1 cellular context compared by ENCODE assay signal in genomic region chr7:99143853-99144672, GRCh38.
TF ChIP-seq lines count a peak whose summit lies in the region.

TSS of gene SMURF1 (minus strand) at chr7:99144108. CDS start at chr7:99143780, 328 bp downstream.

TF ChIP-seq in K562, 482 proteins besides CTCF, POLR2A, EP300 and RAD21 (continued from another document and continues in another):
- TF ChIP-seq ZBTB11 (CRISPR knock-in tag; IDR thresholded peaks at IDR 0.05) (peak in 1 of 3 experiments; percentile 91; a peak in 2 of 6 replicates), ZNF766 (CRISPR knock-in tag; conservative IDR thresholded peaks at IDR 0.05) (peak; percentile 98), RBM14 (IDR thresholded peaks at IDR 0.05; ENCODE audit: borderline replicate concordance, insufficient read depth, low read depth, low read length) (no peak), ZBTB7A (IDR thresholded peaks at IDR 0.05; ENCODE audit: borderline replicate concordance, control insufficient read depth, low read depth, low read length) (peak; percentile 95), NFE2 (IDR thresholded peaks at IDR 0.05; ENCODE audit: low read depth) (no peak), MECOM (CRISPR knock-in tag; IDR thresholded peaks at IDR 0.05) (no peak), LARP7 (IDR thresholded peaks at IDR 0.05) (no peak), PTTG1 (tag; IDR thresholded peaks at IDR 0.05; ENCODE audit: low read depth) (no peak), SUPT5H (IDR thresholded peaks at IDR 0.05) (peak; percentile 87), ZFX (CRISPR knock-in tag; IDR thresholded peaks at IDR 0.05) (peak; percentile 89), SMAD4 (CRISPR knock-in tag; conservative IDR thresholded peaks at IDR 0.05) (peak; percentile 72), ZNF639 (CRISPR knock-in tag; conservative IDR thresholded peaks at IDR 0.05 in 1 of 2, IDR thresholded peaks at IDR 0.05 in 1 of 2) (peak in 1 of 2 experiments; percentile 96; a peak in 2 of 4 replicates), RFX7 (CRISPR knock-in tag; IDR thresholded peaks at IDR 0.05) (no peak), ZNF197 (CRISPR knock-in tag; IDR thresholded peaks at IDR 0.05; ENCODE audit: low read depth) (peak; percentile 98; the same call in 1 of the 2 replicates), PURB (CRISPR knock-in tag; IDR thresholded peaks at IDR 0.05; ENCODE audit: low read depth) (no peak), HMG20A (CRISPR knock-in tag; conservative IDR thresholded peaks at IDR 0.05) (no peak), HDAC3 (IDR thresholded peaks at IDR 0.05; ENCODE audit: borderline replicate concordance, partially characterized antibody) (no peak), ELF1 (tag; IDR thresholded peaks at IDR 0.05) (no peak; the same call in 1 of the 2 replicates), ZNF263 (CRISPR knock-in tag; IDR thresholded peaks at IDR 0.05; ENCODE audit: borderline replicate concordance) (no peak), ZNF668 (CRISPR knock-in tag; IDR thresholded peaks at IDR 0.05) (no peak), MYBL2 (IDR thresholded peaks at IDR 0.05; ENCODE audit: low read depth) (no peak), MYBL2 (CRISPR knock-in tag; IDR thresholded peaks at IDR 0.05; ENCODE audit: borderline replicate concordance) (no peak), XRCC4 (IDR thresholded peaks at IDR 0.05; ENCODE audit: extremely low read depth, insufficient read depth, insufficient read length) (no peak), RUNX1 (IDR thresholded peaks at IDR 0.05; ENCODE audit: low read depth) (no peak), CBX1 (IDR thresholded peaks at IDR 0.05; ENCODE audit: low read depth) (peak; percentile 91; the same call in 1 of the 2 replicates), CBX8 (IDR thresholded peaks at IDR 0.05; ENCODE audit: borderline replicate concordance, extremely low read depth, low read depth, low read length, poor library complexity, severe bottlenecking) (no peak), BDP1 (IDR thresholded peaks at IDR 0.05; ENCODE audit: insufficient read depth, insufficient read length) (no peak), PHTF2 (CRISPR knock-in tag; IDR thresholded peaks at IDR 0.05) (no peak)
- TF ChIP-seq, protein P1, sequence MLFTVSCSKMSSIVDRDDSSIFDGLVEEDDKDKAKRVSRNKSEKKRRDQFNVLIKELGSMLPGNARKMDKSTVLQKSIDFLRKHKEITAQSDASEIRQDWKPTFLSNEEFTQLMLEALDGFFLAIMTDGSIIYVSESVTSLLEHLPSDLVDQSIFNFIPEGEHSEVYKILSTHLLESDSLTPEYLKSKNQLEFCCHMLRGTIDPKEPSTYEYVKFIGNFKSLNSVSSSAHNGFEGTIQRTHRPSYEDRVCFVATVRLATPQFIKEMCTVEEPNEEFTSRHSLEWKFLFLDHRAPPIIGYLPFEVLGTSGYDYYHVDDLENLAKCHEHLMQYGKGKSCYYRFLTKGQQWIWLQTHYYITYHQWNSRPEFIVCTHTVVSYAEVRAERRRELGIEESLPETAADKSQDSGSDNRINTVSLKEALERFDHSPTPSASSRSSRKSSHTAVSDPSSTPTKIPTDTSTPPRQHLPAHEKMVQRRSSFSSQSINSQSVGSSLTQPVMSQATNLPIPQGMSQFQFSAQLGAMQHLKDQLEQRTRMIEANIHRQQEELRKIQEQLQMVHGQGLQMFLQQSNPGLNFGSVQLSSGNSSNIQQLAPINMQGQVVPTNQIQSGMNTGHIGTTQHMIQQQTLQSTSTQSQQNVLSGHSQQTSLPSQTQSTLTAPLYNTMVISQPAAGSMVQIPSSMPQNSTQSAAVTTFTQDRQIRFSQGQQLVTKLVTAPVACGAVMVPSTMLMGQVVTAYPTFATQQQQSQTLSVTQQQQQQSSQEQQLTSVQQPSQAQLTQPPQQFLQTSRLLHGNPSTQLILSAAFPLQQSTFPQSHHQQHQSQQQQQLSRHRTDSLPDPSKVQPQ (CRISPR knock-in tag; IDR thresholded peaks at IDR 0.05; ENCODE audit: borderline replicate concordance), result no peak
- TF ChIP-seq, protein P2, sequence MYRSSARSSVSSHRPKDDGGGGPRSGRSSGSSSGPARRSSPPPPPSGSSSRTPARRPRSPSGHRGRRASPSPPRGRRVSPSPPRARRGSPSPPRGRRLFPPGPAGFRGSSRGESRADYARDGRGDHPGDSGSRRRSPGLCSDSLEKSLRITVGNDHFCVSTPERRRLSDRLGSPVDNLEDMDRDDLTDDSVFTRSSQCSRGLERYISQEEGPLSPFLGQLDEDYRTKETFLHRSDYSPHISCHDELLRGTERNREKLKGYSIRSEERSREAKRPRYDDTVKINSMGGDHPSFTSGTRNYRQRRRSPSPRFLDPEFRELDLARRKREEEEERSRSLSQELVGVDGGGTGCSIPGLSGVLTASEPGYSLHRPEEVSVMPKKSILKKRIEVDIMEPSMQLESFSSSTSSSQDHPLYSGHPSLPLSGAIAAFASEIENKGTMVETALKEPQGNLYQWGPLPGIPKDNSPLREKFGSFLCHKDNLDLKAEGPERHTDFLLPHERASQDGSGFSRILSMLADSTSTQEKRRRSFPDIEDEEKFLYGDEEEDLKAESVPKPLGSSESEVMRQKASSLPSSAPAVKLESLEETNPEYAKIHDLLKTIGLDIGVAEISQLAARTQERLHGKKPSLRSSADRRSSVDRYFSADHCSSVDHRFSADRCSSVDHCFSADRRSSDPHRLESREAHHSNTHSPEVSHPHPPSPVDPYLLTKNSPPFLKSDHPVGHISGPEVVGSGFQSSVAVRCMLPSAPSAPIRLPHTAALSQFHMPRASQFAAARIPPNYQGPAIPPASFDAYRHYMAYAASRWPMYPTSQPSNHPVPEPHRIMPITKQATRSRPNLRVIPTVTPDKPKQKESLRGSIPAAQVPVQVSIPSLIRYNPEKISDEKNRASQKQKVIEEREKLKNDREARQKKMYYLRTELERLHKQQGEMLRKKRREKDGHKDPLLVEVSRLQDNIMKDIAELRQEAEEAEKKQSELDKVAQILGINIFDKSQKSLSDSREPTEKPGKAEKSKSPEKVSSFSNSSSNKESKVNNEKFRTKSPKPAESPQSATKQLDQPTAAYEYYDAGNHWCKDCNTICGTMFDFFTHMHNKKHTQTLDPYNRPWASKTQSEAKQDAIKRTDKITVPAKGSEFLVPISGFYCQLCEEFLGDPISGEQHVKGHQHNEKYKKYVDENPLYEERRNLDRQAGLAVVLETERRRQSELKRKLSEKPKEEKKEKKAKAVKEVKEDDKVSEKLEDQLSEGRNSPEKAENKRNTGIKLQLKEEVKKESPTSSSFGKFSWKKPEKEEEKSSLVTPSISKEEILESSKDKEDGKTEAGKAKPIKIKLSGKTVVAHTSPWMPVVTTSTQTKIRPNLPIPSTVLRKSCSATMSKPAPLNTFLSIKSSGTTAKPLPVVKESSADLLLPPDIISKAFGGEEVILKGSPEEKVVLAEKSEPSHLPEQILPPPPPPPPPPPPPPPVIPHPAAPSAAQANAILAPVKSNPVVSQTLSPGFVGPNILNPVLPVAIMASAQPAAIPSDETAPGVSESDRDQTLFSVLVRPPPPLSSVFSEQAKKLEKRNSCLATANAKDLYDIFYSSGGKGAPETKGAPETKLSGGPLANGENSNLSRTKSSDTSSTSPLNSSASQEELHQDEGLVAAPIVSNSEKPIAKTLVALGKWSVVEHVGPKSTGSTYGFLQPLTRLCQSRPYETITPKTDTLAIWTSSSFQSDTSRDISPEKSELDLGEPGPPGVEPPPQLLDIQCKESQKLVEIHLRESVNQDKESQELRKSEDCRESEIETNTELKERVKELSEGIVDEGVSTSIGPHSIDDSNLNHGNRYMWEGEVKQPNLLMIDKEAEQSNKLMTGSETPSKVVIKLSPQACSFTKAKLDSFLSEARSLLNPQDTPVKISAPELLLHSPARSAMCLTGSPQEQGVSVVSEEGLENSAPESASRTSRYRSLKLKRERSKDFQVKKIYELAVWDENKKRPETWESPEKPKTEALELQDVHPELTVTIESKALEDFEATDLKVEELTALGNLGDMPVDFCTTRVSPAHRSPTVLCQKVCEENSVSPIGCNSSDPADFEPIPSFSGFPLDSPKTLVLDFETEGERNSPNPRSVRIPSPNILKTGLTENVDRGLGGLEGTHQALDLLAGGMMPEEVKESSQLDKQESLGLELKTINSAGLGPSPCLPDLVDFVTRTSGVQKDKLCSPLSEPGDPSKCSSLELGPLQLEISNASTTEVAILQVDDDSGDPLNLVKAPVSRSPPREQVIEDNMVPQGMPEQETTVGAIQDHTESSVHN (IDR thresholded peaks at IDR 0.05; ENCODE audit: borderline replicate concordance in 1 of 2, low read depth in 1 of 2), result no peak
- TF ChIP-seq, protein P3, sequence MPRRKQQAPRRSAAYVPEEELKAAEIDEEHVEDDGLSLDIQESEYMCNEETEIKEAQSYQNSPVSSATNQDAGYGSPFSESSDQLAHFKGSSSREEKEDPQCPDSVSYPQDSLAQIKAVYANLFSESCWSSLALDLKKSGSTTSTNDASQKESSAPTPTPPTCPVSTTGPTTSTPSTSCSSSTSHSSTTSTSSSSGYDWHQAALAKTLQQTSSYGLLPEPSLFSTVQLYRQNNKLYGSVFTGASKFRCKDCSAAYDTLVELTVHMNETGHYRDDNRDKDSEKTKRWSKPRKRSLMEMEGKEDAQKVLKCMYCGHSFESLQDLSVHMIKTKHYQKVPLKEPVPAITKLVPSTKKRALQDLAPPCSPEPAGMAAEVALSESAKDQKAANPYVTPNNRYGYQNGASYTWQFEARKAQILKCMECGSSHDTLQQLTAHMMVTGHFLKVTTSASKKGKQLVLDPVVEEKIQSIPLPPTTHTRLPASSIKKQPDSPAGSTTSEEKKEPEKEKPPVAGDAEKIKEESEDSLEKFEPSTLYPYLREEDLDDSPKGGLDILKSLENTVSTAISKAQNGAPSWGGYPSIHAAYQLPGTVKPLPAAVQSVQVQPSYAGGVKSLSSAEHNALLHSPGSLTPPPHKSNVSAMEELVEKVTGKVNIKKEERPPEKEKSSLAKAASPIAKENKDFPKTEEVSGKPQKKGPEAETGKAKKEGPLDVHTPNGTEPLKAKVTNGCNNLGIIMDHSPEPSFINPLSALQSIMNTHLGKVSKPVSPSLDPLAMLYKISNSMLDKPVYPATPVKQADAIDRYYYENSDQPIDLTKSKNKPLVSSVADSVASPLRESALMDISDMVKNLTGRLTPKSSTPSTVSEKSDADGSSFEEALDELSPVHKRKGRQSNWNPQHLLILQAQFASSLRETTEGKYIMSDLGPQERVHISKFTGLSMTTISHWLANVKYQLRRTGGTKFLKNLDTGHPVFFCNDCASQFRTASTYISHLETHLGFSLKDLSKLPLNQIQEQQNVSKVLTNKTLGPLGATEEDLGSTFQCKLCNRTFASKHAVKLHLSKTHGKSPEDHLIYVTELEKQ (CRISPR knock-in tag; IDR thresholded peaks at IDR 0.05), result no peak
- TF ChIP-seq, protein P4, sequence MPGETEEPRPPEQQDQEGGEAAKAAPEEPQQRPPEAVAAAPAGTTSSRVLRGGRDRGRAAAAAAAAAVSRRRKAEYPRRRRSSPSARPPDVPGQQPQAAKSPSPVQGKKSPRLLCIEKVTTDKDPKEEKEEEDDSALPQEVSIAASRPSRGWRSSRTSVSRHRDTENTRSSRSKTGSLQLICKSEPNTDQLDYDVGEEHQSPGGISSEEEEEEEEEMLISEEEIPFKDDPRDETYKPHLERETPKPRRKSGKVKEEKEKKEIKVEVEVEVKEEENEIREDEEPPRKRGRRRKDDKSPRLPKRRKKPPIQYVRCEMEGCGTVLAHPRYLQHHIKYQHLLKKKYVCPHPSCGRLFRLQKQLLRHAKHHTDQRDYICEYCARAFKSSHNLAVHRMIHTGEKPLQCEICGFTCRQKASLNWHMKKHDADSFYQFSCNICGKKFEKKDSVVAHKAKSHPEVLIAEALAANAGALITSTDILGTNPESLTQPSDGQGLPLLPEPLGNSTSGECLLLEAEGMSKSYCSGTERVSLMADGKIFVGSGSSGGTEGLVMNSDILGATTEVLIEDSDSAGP (CRISPR knock-in tag; IDR thresholded peaks at IDR 0.05), result no peak
- TF ChIP-seq, protein P5, sequence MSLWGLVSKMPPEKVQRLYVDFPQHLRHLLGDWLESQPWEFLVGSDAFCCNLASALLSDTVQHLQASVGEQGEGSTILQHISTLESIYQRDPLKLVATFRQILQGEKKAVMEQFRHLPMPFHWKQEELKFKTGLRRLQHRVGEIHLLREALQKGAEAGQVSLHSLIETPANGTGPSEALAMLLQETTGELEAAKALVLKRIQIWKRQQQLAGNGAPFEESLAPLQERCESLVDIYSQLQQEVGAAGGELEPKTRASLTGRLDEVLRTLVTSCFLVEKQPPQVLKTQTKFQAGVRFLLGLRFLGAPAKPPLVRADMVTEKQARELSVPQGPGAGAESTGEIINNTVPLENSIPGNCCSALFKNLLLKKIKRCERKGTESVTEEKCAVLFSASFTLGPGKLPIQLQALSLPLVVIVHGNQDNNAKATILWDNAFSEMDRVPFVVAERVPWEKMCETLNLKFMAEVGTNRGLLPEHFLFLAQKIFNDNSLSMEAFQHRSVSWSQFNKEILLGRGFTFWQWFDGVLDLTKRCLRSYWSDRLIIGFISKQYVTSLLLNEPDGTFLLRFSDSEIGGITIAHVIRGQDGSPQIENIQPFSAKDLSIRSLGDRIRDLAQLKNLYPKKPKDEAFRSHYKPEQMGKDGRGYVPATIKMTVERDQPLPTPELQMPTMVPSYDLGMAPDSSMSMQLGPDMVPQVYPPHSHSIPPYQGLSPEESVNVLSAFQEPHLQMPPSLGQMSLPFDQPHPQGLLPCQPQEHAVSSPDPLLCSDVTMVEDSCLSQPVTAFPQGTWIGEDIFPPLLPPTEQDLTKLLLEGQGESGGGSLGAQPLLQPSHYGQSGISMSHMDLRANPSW (CRISPR knock-in tag; IDR thresholded peaks at IDR 0.05), result 0 out of 2 replicates have a peak, but pooled peaks have one; percentile 24
